ENCODE assay signal across 31 cellular contexts in genomic region chr1:52234014-52234413, GRCh38.
"Had no signal": no experiment of that assay in that cellular context is flagged by ENCODE, and none has a peak within 500 bp of the region (broad histone marks: within the 10 kb centered on the region; RNA-seq: fewer than 3 reads in every experiment).

No MANE protein-coding gene starts in this region.

- H3K4me2 ChIP-seq: neural progenitor cell, smooth muscle cell had no signal

- H3K4me3 ChIP-seq: neural progenitor cell, ovary, psoas muscle, skin epidermis, smooth muscle cell, spleen, suprapubic skin, testis, tibial artery, transverse colon, upper lobe of right lung, uterus had no signal

- H3K9ac ChIP-seq: neural progenitor cell, parathyroid adenoma had no signal

- H3K9me3 ChIP-seq: ovary, psoas muscle, spleen, suprapubic skin, testis, tibial artery, transverse colon, upper lobe of right lung, uterus had no signal

- H3K9me3 Mint-ChIP-seq: natural killer cell; nephron; neural progenitor cell; stimulated activated memory B cell treated with anti-CD40 and anti-IgM and Interleukin-4, amounts not matched to agents 10 μg/mL and 1 μg/mL and 100 μg/mL, for 72 hours; stimulated activated naive CD8-positive, alpha-beta T cell treated with anti-CD3 and anti-CD28 coated beads, Interleukin-15, amount 100 ng/mL, for 72 hours; type B pancreatic cell had no signal

- H3K36me3 ChIP-seq: neural progenitor cell, ovary, transverse colon, upper lobe of right lung, uterus had no signal

- H3K4me1 Mint-ChIP-seq: natural killer cell; nephron; stimulated activated memory B cell treated with anti-CD40 and anti-IgM and Interleukin-4, amounts not matched to agents 10 μg/mL and 1 μg/mL and 100 μg/mL, for 72 hours had no signal

- H3K27ac ChIP-seq: neural progenitor cell, ovary, parathyroid adenoma, psoas muscle, skin epidermis, spleen, suprapubic skin, testis, tibial artery, transverse colon, upper lobe of right lung, uterus had no signal

- H3K27me3 Mint-ChIP-seq: progenitor cell of endocrine pancreas; stimulated activated naive CD8-positive, alpha-beta T cell treated with anti-CD3 and anti-CD28 coated beads, Interleukin-15, amount 100 ng/mL, for 72 hours had no signal

- H3K36me3 Mint-ChIP-seq: natural killer cell; stimulated activated memory B cell treated with anti-CD40 and anti-IgM and Interleukin-4, amounts not matched to agents 10 μg/mL and 1 μg/mL and 100 μg/mL, for 72 hours had no signal

- H3K79me2 ChIP-seq: parathyroid adenoma had no signal

- H3K27me3 ChIP-seq: neural progenitor cell, ovary, suprapubic skin, testis, tibial artery, transverse colon, upper lobe of right lung, uterus had no signal

- ATAC-seq: natural killer cell; psoas muscle; right cardiac atrium; sciatic nerve; stimulated activated memory B cell treated with anti-CD40 and anti-IgM and Interleukin-4, amounts not matched to agents 10 μg/mL and 1 μg/mL and 100 μg/mL, for 72 hours; stimulated activated naive CD8-positive, alpha-beta T cell treated with anti-CD3 and anti-CD28 coated beads, Interleukin-15, amount 100 ng/mL, for 72 hours; stimulated activated naive CD8-positive, alpha-beta T cell treated with anti-CD3 and anti-CD28 coated beads, Interleukin-15, Interleukin-2, amounts not matched to agents 100 U/mL and 50 U/mL, for 24 hours; upper lobe of right lung had no signal

- H3K27ac Mint-ChIP-seq: natural killer cell; nephron; neural progenitor cell; progenitor cell of endocrine pancreas; stimulated activated memory B cell treated with anti-CD40 and anti-IgM and Interleukin-4, amounts not matched to agents 10 μg/mL and 1 μg/mL and 100 μg/mL, for 72 hours; stimulated activated naive CD8-positive, alpha-beta T cell treated with anti-CD3 and anti-CD28 coated beads, Interleukin-15, amount 100 ng/mL, for 72 hours; type B pancreatic cell had no signal

- H2AFZ ChIP-seq: neural progenitor cell, parathyroid adenoma had no signal

- H3K4me3 Mint-ChIP-seq: natural killer cell; nephron; neural progenitor cell; stimulated activated memory B cell treated with anti-CD40 and anti-IgM and Interleukin-4, amounts not matched to agents 10 μg/mL and 1 μg/mL and 100 μg/mL, for 72 hours; stimulated activated naive CD8-positive, alpha-beta T cell treated with anti-CD3 and anti-CD28 coated beads, Interleukin-15, amount 100 ng/mL, for 72 hours; type B pancreatic cell had no signal

- DNase-seq: natural killer cell; occipital lobe; ovary; posterior cingulate gyrus; psoas muscle; right cardiac atrium; spleen; stimulated activated CD4-positive, alpha-beta T cell treated with anti-CD3 and anti-CD28 coated beads, Interleukin-12 subunit alpha, Interleukin-12 subunit beta, amount 100 ng/mL, for 4 hours; stimulated activated CD4-positive, alpha-beta T cell treated with anti-CD3 and anti-CD28 coated beads, Interleukin-1b, Interleukin-23, amount 100 ng/mL, for 48 hours; stimulated activated CD4-positive, alpha-beta T cell treated with anti-CD3 and anti-CD28 coated beads, Interleukin-4, amount 100 ng/mL, for 1 hour; stimulated activated CD4-positive, alpha-beta T cell treated with anti-CD3 and anti-CD28 coated beads, Interleukin-4, amount 100 ng/mL, for 4 hours; stimulated activated CD8-positive, alpha-beta memory T cell treated with anti-CD3 and anti-CD28 coated beads, Interleukin-4, amount 100 ng/mL, for 48 hours; stimulated activated naive CD4-positive, alpha-beta T cell; stimulated activated naive CD8-positive, alpha-beta T cell treated with anti-CD3 and anti-CD28 coated beads, Interleukin-15, amount 100 ng/mL, for 72 hours; stimulated activated naive CD8-positive, alpha-beta T cell treated with anti-CD3 and anti-CD28 coated beads, Interleukin-15, Interleukin-2, amounts not matched to agents 100 U/mL and 50 U/mL, for 24 hours; substantia nigra; testis; tibial artery; transverse colon; upper lobe of right lung; uterus had no signal

- H3K4me1 ChIP-seq: neural progenitor cell, parathyroid adenoma, suprapubic skin, testis, tibial artery, transverse colon had no signal
